ENCODE assay signal across 31 cellular contexts in genomic region chr11:61611309-61611708, GRCh38. TPM values are rescaled to one million over a fixed set of nuclear protein-coding genes. Genes with fewer than 3 reads are reported as not detected.
A peak's percentile ranks its signal among the peaks of the same experiment; 100 is the strongest.
DNase-seq lines count a peak whose midpoint lies in the region; ATAC-seq and TF ChIP-seq lines count a peak whose summit lies in the region.
"Had no signal": no experiment of that assay in that cellular context is flagged by ENCODE, and none has a peak within 500 bp of the region (broad histone marks: within the 10 kb centered on the region; RNA-seq: fewer than 3 reads in every experiment).

No MANE protein-coding gene starts in this region.

- TF ChIP-seq CTCF in mucosa of descending colon (IDR thresholded peaks at IDR 0.05): no peak

- no peak overlapping the region for H3K4me2 ChIP-seq in trophoblast cell (ENCODE audit: low read length)

- DNase-seq in NCI-H1092 (lab: John Stamatoyannopoulos, UW): peak; percentile 31
- DNase-seq in NCI-H1092 treated with DMSO at 0.1 percent for 48 hours (lab: John Stamatoyannopoulos, UW): no peak
- peak; percentile 76 for DNase-seq in NCI-H1694 treated with DMSO at 0.1 percent for 48 hours (lab: John Stamatoyannopoulos, UW)
- peak; percentile 78 for DNase-seq in SK-N-DZ (ENCODE audit: low spot score)
- no peak for DNase-seq in trophoblast cell
- no peak for DNase-seq in mucosa of descending colon
- DNase-seq: 8988T; activated CD4-positive, alpha-beta T cell treated with anti-CD3 and anti-CD28 coated beads, Interleukin-2, amount 10 ng/mL, durations not matched to agents 24 days and 14 days; activated CD8-positive, alpha-beta memory T cell treated with anti-CD3 and anti-CD28 coated beads for 24 hours; activated T-cell treated with anti-CD3 and anti-CD28 coated beads for 4 hours; amniotic stem cell; CD4-positive, alpha-beta T cell; cerebellar nuclear complex; esophagus squamous epithelium; foreskin keratinocyte; H9; KBM-7; naive B cell; NCI-H1417 treated with DMSO at 0.1 percent for 48 hours; NCI-H510A treated with DMSO at 0.1 percent for 48 hours; nucleus accumbens; Peyer's patch; SIG-M5; stimulated activated naive B cell treated with anti-CD40 and anti-IgM and Interleukin-4, amounts not matched to agents 10 μg/mL and 1 μg/mL and 100 μg/mL, for 72 hours; T-helper 9 cell; upper lobe of right lung had no signal

- intact Hi-C loops in mucosa of descending colon (cut with DNase I, micrococcal nuclease): no loop called here

- ATAC-seq in GM21529 (IDR thresholded peaks at IDR 0.05; ENCODE audit: unreplicated experiment) (no peak), GM19351 (IDR thresholded peaks at IDR 0.05; ENCODE audit: unreplicated experiment) (no peak), mucosa of descending colon (no peak)
- ATAC-seq: foreskin keratinocyte had no signal

- H3K27ac ChIP-seq in trophoblast cell (ENCODE audit: low read depth, low read length): no peak overlapping the region
- H3K27ac ChIP-seq: esophagus squamous epithelium, foreskin keratinocyte, heart right ventricle, HL-60, upper lobe of right lung had no signal

- no peak overlapping the region for H3K14ac ChIP-seq in trophoblast cell (ENCODE audit: low read length)

- no peak overlapping the region for H4K8ac ChIP-seq in trophoblast cell (ENCODE audit: low read depth, low read length)

- no peak overlapping the region for H2BK120ac ChIP-seq in trophoblast cell (ENCODE audit: insufficient read depth, low read length, poor library complexity)

- peak overlapping the region; percentile 3 for H3K4me3 ChIP-seq in trophoblast cell (ENCODE audit: low read depth, low read length)
- no peak overlapping the region for H3K4me3 ChIP-seq in mucosa of descending colon
- H3K4me3 ChIP-seq: esophagus squamous epithelium, heart right ventricle, MG63, Peyer's patch, upper lobe of right lung had no signal

- no peak overlapping the region for H3K23ac ChIP-seq in trophoblast cell (ENCODE audit: low read length)

- H3K4ac ChIP-seq in trophoblast cell (ENCODE audit: low read depth, low read length): no peak overlapping the region

- no peak overlapping the region for H3K9ac ChIP-seq in trophoblast cell (ENCODE audit: low read length)

- H3K18ac ChIP-seq in trophoblast cell (ENCODE audit: low read length): no peak overlapping the region

- H3K9me3 ChIP-seq in trophoblast cell (ENCODE audit: insufficient read depth, low read depth, low read length) (peaks cover 3% of the 10 kb centered on the region), mucosa of descending colon (no peaks in the 10 kb centered on the region)
- H3K9me3 ChIP-seq: esophagus squamous epithelium, heart right ventricle, MG63, Peyer's patch, upper lobe of right lung had no signal

- H3K27me3 ChIP-seq in trophoblast cell (ENCODE audit: insufficient read depth, low read length): no peaks in the 10 kb centered on the region
- H3K27me3 ChIP-seq: MG63, Peyer's patch had no signal

- H3K36me3 ChIP-seq in trophoblast cell (ENCODE audit: control insufficient read depth in 1 of 2, insufficient read depth in 2 of 2, low read length in 2 of 2): no peaks in the 10 kb centered on the region
- H3K36me3 ChIP-seq in mucosa of descending colon (ENCODE audit: low read depth): no peaks in the 10 kb centered on the region
- H3K36me3 ChIP-seq: esophagus squamous epithelium, heart right ventricle, MG63, Peyer's patch, upper lobe of right lung had no signal

- H3K4me1 ChIP-seq in trophoblast cell (ENCODE audit: control insufficient read depth in 1 of 2, insufficient read depth in 2 of 2, low read length in 2 of 2): peaks cover 4 to 5% of the 10 kb centered on the region in 2 experiments
- peaks cover 19% of the 10 kb centered on the region for H3K4me1 ChIP-seq in mucosa of descending colon (ENCODE audit: low read depth)
- H3K4me1 ChIP-seq: Peyer's patch, upper lobe of right lung had no signal

- H2BK12ac ChIP-seq in trophoblast cell (ENCODE audit: low read length): no peak overlapping the region

- no CpG with 5 or more reads among the region's 8 CpGs for WGBS in trophoblast cell (ENCODE audit: extremely low coverage, insufficient coverage, insufficient read length)

- H4K12ac ChIP-seq in trophoblast cell (ENCODE audit: low read depth, low read length): no peak overlapping the region

- H2BK5ac ChIP-seq in trophoblast cell (ENCODE audit: low read depth, low read length, poor library complexity): no peak overlapping the region

- H2AK5ac ChIP-seq in trophoblast cell (ENCODE audit: low read length): no peak overlapping the region

- H3K79me1 ChIP-seq in trophoblast cell (ENCODE audit: low read length): peaks cover 2% of the 10 kb centered on the region

- H2AFZ ChIP-seq in trophoblast cell (ENCODE audit: insufficient read depth, low read length, poor library complexity): no peak overlapping the region

- H4K91ac ChIP-seq in trophoblast cell (ENCODE audit: low read depth, low read length): no peak overlapping the region

- H3K79me2 ChIP-seq in trophoblast cell (ENCODE audit: control insufficient read depth, insufficient read depth, low read length, poor library complexity): no peaks in the 10 kb centered on the region

RNA-seq across cellular contexts. Expression of gene SYT7, which starts 30.4 kb away (rescaled TPM):
- 4.7 and 7.4 TPM in 2 replicates for polyA plus RNA-seq in SK-N-DZ (2014; cell fraction: cytosol; rRNA removed)
- 6.4 and 8.0 TPM in 2 replicates for polyA plus RNA-seq in SK-N-DZ (2014; cell fraction: nucleus; rRNA removed)
- polyA plus RNA-seq in trophoblast cell (2013): 42.4 and 42.7 TPM in 2 replicates
- 10 to 100 TPM in 2 of 3 donors, 1 to 10 TPM in 1; 8.2 to 19.7 (median 19.0) TPM for total RNA-seq in mucosa of descending colon
- total RNA-seq: CD4-positive, alpha-beta T cell had no signal

Comparison
In these comparisons a context has a peak if more than half of its experiments do, and no peak if none do; other contexts are left out.
1. DNase-seq: peak in NCI-H1092 (single experiment), NCI-H1694 treated with DMSO at 0.1 percent for 48 hours (single experiment) and SK-N-DZ (single experiment); none in NCI-H1092 treated with DMSO at 0.1 percent for 48 hours (single experiment), trophoblast cell (0 of 2) and mucosa of descending colon (0 of 3).